Comparison of ENCODE assay signal across 1 cellular context in the genomic region with DNA sequence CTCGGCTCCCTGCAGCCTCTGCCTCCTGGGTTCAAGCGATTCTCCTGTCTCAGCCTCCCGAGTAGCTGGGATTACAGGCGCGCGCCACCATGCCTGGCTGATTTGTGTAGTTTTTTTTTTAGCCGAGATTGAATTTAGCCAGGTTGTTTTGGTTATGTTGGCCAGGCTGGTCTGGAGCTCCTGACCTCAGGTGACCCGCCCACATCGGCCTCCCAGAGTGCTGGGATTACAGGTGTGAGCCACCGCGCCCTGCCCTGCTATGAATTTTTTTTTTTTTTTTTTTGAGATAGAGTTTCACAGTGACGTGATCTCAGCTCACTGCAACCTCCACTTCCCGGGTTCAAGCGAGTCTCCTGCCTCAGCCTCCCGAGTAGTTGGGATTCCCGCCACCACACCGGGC.
A peak's percentile ranks its signal among the peaks of the same experiment; 100 is the strongest.
TF ChIP-seq lines count a peak whose summit lies in the region.

No MANE protein-coding gene starts in this region.

TF ChIP-seq in HEK293, 187 proteins besides CTCF, POLR2A, EP300 and RAD21 (continued from another document):
- TF ChIP-seq, protein P1, sequence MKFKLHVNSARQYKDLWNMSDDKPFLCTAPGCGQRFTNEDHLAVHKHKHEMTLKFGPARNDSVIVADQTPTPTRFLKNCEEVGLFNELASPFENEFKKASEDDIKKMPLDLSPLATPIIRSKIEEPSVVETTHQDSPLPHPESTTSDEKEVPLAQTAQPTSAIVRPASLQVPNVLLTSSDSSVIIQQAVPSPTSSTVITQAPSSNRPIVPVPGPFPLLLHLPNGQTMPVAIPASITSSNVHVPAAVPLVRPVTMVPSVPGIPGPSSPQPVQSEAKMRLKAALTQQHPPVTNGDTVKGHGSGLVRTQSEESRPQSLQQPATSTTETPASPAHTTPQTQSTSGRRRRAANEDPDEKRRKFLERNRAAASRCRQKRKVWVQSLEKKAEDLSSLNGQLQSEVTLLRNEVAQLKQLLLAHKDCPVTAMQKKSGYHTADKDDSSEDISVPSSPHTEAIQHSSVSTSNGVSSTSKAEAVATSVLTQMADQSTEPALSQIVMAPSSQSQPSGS (tag by site-specific recombination; IDR thresholded peaks at IDR 0.05; ENCODE audit: low read depth) = 0 out of 2 replicates have a peak, but pooled peaks have one; percentile 32
- TF ChIP-seq, protein P2, sequence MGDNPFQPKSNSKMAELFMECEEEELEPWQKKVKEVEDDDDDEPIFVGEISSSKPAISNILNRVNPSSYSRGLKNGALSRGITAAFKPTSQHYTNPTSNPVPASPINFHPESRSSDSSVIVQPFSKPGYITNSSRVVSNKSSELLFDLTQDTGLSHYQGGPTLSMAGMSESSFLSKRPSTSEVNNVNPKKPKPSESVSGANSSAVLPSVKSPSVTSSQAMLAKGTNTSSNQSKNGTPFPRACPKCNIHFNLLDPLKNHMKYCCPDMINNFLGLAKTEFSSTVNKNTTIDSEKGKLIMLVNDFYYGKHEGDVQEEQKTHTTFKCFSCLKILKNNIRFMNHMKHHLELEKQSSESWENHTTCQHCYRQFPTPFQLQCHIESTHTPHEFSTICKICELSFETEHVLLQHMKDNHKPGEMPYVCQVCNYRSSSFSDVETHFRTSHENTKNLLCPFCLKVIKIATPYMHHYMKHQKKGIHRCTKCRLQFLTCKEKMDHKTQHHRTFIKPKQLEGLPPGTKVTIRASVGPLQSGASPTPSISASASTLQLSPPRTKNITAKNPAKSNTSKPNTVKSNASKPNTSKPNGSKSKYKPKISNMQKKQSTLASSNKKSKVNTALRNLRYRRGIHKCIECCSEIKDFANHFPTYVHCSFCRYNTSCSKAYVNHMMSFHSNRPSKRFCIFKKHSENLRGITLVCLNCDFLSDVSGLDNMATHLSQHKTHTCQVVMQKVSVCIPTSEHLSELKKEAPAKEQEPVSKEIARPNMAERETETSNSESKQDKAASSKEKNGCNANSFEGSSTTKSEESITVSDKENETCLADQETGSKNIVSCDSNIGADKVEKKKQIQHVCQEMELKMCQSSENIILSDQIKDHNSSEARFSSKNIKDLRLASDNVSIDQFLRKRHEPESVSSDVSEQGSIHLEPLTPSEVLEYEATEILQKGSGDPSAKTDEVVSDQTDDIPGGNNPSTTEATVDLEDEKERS (tag by site-specific recombination; IDR thresholded peaks at IDR 0.05) = 0 out of 2 replicates have a peak, but pooled peaks have one; percentile 58
- TF ChIP-seq ZNF600 (tag by site-specific recombination; IDR thresholded peaks at IDR 0.05) (peak; percentile 25; the same call in 1 of the 2 replicates), KLF1 (tag by site-specific recombination; IDR thresholded peaks at IDR 0.05) (peak; percentile 40; the same call in 1 of the 2 replicates)
